24 cellular contexts compared by ENCODE assay signal in the genomic region with DNA sequence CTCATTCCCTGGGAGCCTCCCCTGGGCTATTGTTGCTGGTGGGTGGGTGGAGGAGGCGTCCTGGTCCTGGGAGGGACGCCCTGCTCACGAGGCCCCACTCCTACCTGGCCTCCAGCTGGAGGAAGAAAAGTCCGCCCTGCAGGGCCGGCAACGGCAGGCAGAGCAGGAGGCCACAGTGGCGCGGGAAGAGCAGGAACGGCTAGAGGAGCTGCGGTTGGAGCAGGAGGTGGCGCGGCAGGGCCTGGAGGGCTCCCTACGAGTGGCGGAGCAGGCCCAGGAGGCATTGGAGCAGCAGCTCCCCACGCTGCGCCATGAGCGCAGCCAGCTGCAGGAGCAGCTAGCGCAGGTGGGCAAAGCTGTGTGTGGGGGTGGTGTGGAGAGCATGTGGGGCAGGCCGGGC. TPM values are rescaled to one million over a fixed set of nuclear protein-coding genes. Genes with fewer than 3 reads are reported as not detected.
"Had no signal": no experiment of that assay in that cellular context is flagged by ENCODE, and none has a peak within 500 bp of the region (broad histone marks: within the 10 kb centered on the region; RNA-seq: fewer than 3 reads in every experiment).

No MANE protein-coding gene starts in this region.

- H3K9me3 ChIP-seq: colonic mucosa, esophagus muscularis mucosa, heart right ventricle, lower lobe of right lung, ovary, psoas muscle, sigmoid colon, stomach, thyroid gland, vagina had no signal

- H3K4me3 Mint-ChIP-seq: dendritic cell treated with granulocyte-macrophage colony-stimulating factor and Interleukin-4, amounts not matched to agents 40 ng/mL and 50 ng/mL, for 4 days; stimulated activated naive B cell treated with anti-CD40 and anti-IgM and Interleukin-4, amounts not matched to agents 10 μg/mL and 1 μg/mL and 100 μg/mL, for 72 hours had no signal

- H3K36me3 ChIP-seq: colonic mucosa, ovary had no signal

- DNase-seq: colonic mucosa; effector memory CD4-positive, alpha-beta T cell; foreskin keratinocyte; glutamatergic neuron; heart right ventricle; hippocampal formation; left ventricle myocardium superior; lower lobe of right lung; naive thymus-derived CD8-positive, alpha-beta T cell; occipital lobe; ovary; sigmoid colon; stimulated activated CD4-positive, alpha-beta T cell treated with anti-CD3 and anti-CD28 coated beads, Interleukin-2, amount 100 ng/mL, for 24 hours; stimulated activated CD4-positive, alpha-beta T cell treated with anti-CD3 and anti-CD28 coated beads, Interleukin-4, amount 100 ng/mL, for 4 hours; stimulated activated naive B cell treated with anti-CD40 and anti-IgM and Interleukin-4, amounts not matched to agents 10 μg/mL and 1 μg/mL and 100 μg/mL, for 72 hours; stomach; thyroid gland; trophoblast cell had no signal

- ATAC-seq: foreskin keratinocyte; left ventricle myocardium superior; naive thymus-derived CD8-positive, alpha-beta T cell; right cardiac atrium; stimulated activated naive B cell treated with anti-CD40 and anti-IgM and Interleukin-4, amounts not matched to agents 10 μg/mL and 1 μg/mL and 100 μg/mL, for 72 hours had no signal

- H3K4me3 ChIP-seq: colonic mucosa, esophagus muscularis mucosa, heart right ventricle, lower lobe of right lung, ovary, psoas muscle, sigmoid colon, stomach, thyroid gland, vagina had no signal

- H3K27ac Mint-ChIP-seq: dendritic cell treated with granulocyte-macrophage colony-stimulating factor and Interleukin-4, amounts not matched to agents 40 ng/mL and 50 ng/mL, for 4 days; stimulated activated naive B cell treated with anti-CD40 and anti-IgM and Interleukin-4, amounts not matched to agents 10 μg/mL and 1 μg/mL and 100 μg/mL, for 72 hours had no signal

- H3K27me3 Mint-ChIP-seq: dendritic cell treated with granulocyte-macrophage colony-stimulating factor and Interleukin-4, amounts not matched to agents 40 ng/mL and 50 ng/mL, for 4 days; naive thymus-derived CD8-positive, alpha-beta T cell; stimulated activated naive B cell treated with anti-CD40 and anti-IgM and Interleukin-4, amounts not matched to agents 10 μg/mL and 1 μg/mL and 100 μg/mL, for 72 hours had no signal

- H3K9me3 Mint-ChIP-seq: dendritic cell treated with granulocyte-macrophage colony-stimulating factor and Interleukin-4, amounts not matched to agents 40 ng/mL and 50 ng/mL, for 4 days; naive thymus-derived CD8-positive, alpha-beta T cell; stimulated activated naive B cell treated with anti-CD40 and anti-IgM and Interleukin-4, amounts not matched to agents 10 μg/mL and 1 μg/mL and 100 μg/mL, for 72 hours had no signal

- H3K4me1 ChIP-seq: colonic mucosa, psoas muscle, sigmoid colon, vagina had no signal

- H3K27ac ChIP-seq: colonic mucosa, esophagus muscularis mucosa, foreskin keratinocyte, heart right ventricle, lower lobe of right lung, ovary, psoas muscle, sigmoid colon, stomach, thyroid gland, vagina had no signal

- H3K27me3 ChIP-seq: colonic mucosa, esophagus muscularis mucosa, foreskin keratinocyte, heart right ventricle, ovary, sigmoid colon, stomach, thyroid gland, vagina had no signal

RNA-seq across cellular contexts. Expression of a gene that starts 33.8 kb away (rescaled TPM):
- total RNA-seq: naive thymus-derived CD8-positive, alpha-beta T cell had no signal

RNA-seq across cellular contexts. Expression of a gene that starts 50.9 kb away (rescaled TPM):
- total RNA-seq: myocyte had no signal
